ENCODE assay signal across 8 cellular contexts in the genomic region with DNA sequence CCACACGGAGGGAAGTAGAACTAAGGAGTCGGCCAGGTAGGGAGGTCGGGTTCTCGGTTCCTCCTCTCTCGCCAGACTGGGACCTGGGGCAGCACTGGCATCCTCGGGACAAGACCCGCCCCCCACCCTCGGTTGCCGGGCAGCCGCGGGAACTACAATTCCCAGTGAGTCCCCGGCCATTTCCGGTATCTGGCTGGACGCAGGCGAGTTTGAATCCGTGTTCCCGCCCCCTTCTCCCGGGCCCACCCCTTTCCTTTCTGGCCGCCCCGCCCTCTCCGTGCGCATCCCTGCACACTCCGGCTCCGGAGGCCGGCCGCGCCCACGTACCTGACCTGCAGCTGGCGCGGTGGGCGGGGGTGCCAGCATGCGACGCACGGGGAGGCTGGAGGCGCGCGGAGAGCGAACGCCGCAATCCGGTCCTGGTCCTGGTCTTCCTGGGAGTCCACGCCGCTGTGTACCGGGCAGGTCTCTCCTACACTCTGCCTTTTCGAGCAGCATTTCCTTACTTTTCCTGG. TPM values are rescaled to one million over a fixed set of nuclear protein-coding genes. Genes with fewer than 3 reads are reported as not detected.
DNase-seq lines count a peak whose midpoint lies in the region; ATAC-seq, FAIRE-seq and TF ChIP-seq lines count a peak whose summit lies in the region.

No MANE protein-coding gene starts in this region.

- H3K27ac ChIP-seq in cardiac muscle cell (peak overlapping the region; percentile 87), pancreas (peak overlapping the region; percentile 19 to 73 (median 49))

- FAIRE-seq in G401.6 (lab: Jason Lieb, UNC), result peak; percentile 67
- no peak for FAIRE-seq in pancreas (lab: Jason Lieb, UNC)

- TF ChIP-seq CTCF in HFF-Myc (IDR thresholded peaks at IDR 0.05; ENCODE audit: low read depth, low read length, missing control alignments) (no peak), cardiac muscle cell (IDR thresholded peaks at IDR 0.05; ENCODE audit: low read depth, low read length) (no peak), pancreas (IDR thresholded peaks at IDR 0.05) (no peak)

- H3K36me3 Mint-ChIP-seq in activated naive CD8-positive, alpha-beta T cell treated with anti-CD3 and anti-CD28 coated beads, Interleukin-2, amount 50 U/mL, for 24 hours (ENCODE audit: low read depth), result no peaks in the 10 kb centered on the region

- peak overlapping the region; percentile 90 for H3K27ac Mint-ChIP-seq in activated naive CD8-positive, alpha-beta T cell treated with anti-CD3 and anti-CD28 coated beads, Interleukin-2, amount 50 U/mL, for 24 hours

- H3K4me3 Mint-ChIP-seq in activated naive CD8-positive, alpha-beta T cell treated with anti-CD3 and anti-CD28 coated beads, Interleukin-2, amount 50 U/mL, for 24 hours, result peak overlapping the region; percentile 88

- ATAC-seq in SK-N-SH treated with all-trans-retinoic acid at 6 μM for 48 hours (peak; percentile 91), pancreas (peak; percentile 89 to 94 (median 93))
- ATAC-seq in activated naive CD8-positive, alpha-beta T cell treated with anti-CD3 and anti-CD28 coated beads, Interleukin-2, amount 50 U/mL, for 24 hours, result peak; percentile 67

- no peaks in the 10 kb centered on the region for H3K9me3 ChIP-seq in cardiac muscle cell (ENCODE audit: low read depth)
- no peaks in the 10 kb centered on the region for H3K9me3 ChIP-seq in pancreas

- peaks cover 5% of the 10 kb centered on the region for H3K4me1 ChIP-seq in cardiac muscle cell (ENCODE audit: low read depth)
- no peaks in the 10 kb centered on the region for H3K4me1 ChIP-seq in pancreas

- WGBS in pancreas, 2 donors, result 0 to 35% methylated on average over 41 to 45 of the region's 45 CpGs

- no peaks in the 10 kb centered on the region for H3K9me3 Mint-ChIP-seq in activated naive CD8-positive, alpha-beta T cell treated with anti-CD3 and anti-CD28 coated beads, Interleukin-2, amount 50 U/mL, for 24 hours

- H3K27me3 Mint-ChIP-seq in activated naive CD8-positive, alpha-beta T cell treated with anti-CD3 and anti-CD28 coated beads, Interleukin-2, amount 50 U/mL, for 24 hours, result peaks cover 11% of the 10 kb centered on the region

- H3K27me3 ChIP-seq in cardiac muscle cell, result no peaks in the 10 kb centered on the region
- H3K27me3 ChIP-seq in pancreas, result peaks cover 0 to 3% (median 0%) of the 10 kb centered on the region in 4 donors

- H3K4me3 ChIP-seq in HFF-Myc (replicated peaks; ENCODE audit: low read depth, low read length) (peak overlapping the region; percentile 58), cardiac muscle cell (peak overlapping the region; percentile 61), pancreas (peak overlapping the region; percentile 30 to 54 (median 39))

- DNase-seq in HFF-Myc (ENCODE audit: extremely low read depth, low read depth), result no peak
- peak; percentile 51 for DNase-seq in NCI-H1048 (lab: John Stamatoyannopoulos, UW)
- peak; percentile 80 for DNase-seq in activated naive CD8-positive, alpha-beta T cell treated with anti-CD3 and anti-CD28 coated beads, Interleukin-2, amount 50 U/mL, for 24 hours
- DNase-seq in cardiac muscle cell (ENCODE audit: low read depth in 1 of 2, low spot score in 1 of 2), result peak; percentile 80 to 90
- peak; percentile 81 to 91 (median 86) for DNase-seq in pancreas
- peak; percentile 90 for DNase-seq in ureter (ENCODE audit: low spot score)

- H3K36me3 ChIP-seq in cardiac muscle cell (no peaks in the 10 kb centered on the region), pancreas (no peaks in the 10 kb centered on the region)

- intact Hi-C loops in pancreas (cut with DNase I), result no loop called here

- H3K4me1 Mint-ChIP-seq in activated naive CD8-positive, alpha-beta T cell treated with anti-CD3 and anti-CD28 coated beads, Interleukin-2, amount 50 U/mL, for 24 hours, result peaks cover 29% of the 10 kb centered on the region

TF ChIP-seq in SK-N-SH treated with all-trans-retinoic acid at 6 μM for 48 hours, 23 proteins besides CTCF, POLR2A, EP300 and RAD21:
- TF ChIP-seq ISL1 (CRISPR knock-in tag; IDR thresholded peaks at IDR 0.05) (no peak), ZNF565 (CRISPR knock-in tag; conservative IDR thresholded peaks at IDR 0.05; ENCODE audit: low read depth) (no peak), BACH2 (CRISPR knock-in tag; IDR thresholded peaks at IDR 0.05; ENCODE audit: borderline replicate concordance) (no peak), TOX (CRISPR knock-in tag; IDR thresholded peaks at IDR 0.05; ENCODE audit: borderline replicate concordance) (no peak), GLIS3 (CRISPR knock-in tag; IDR thresholded peaks at IDR 0.05) (no peak)

RNA-seq across cellular contexts. Expression of a gene that starts 10.2 kb away (rescaled TPM):
- 34.1 and 50.1 TPM in 2 replicates for total RNA-seq in cardiac muscle cell
- polyA plus RNA-seq in cardiac muscle cell, result 27.1 and 28.8 TPM in 2 replicates
- total RNA-seq in pancreas, result 10 to 100 TPM; 35.3 to 55.7 (median 47.1) TPM
- polyA plus RNA-seq in pancreas, result 10 to 100 TPM; 18.7 to 19.0 TPM
- 34.2 TPM for total RNA-seq in ureter

RNA-seq across cellular contexts. Expression of a gene that starts 11.3 kb away (rescaled TPM):
- total RNA-seq in cardiac muscle cell (not detected in 2 replicates), pancreas (not detected), ureter (1.5 TPM)
- polyA plus RNA-seq in cardiac muscle cell (not detected in 2 replicates), pancreas (not detected)
